13 cellular contexts compared by ENCODE assay signal in genomic region chr19:28393574-28394336, GRCh38.
DNase-seq lines count a peak whose midpoint lies in the region; ATAC-seq and FAIRE-seq lines count a peak whose summit lies in the region.
"Had no signal": no experiment of that assay in that cellular context is flagged by ENCODE, and none has a peak within 500 bp of the region (broad histone marks: within the 10 kb centered on the region; RNA-seq: fewer than 3 reads in every experiment).

No MANE protein-coding gene starts in this region.

- H3K4me3 Mint-ChIP-seq in activated naive CD8-positive, alpha-beta T cell: peak overlapping the region; percentile 65
- no peak overlapping the region for H3K4me3 Mint-ChIP-seq in activated naive CD8-positive, alpha-beta T cell treated with anti-CD3 and anti-CD28 coated beads for 36 hours
- no peak overlapping the region for H3K4me3 Mint-ChIP-seq in effector memory CD8-positive, alpha-beta T cell

- peak; percentile 71 for FAIRE-seq in urothelium cell line (lab: Jason Lieb, UNC)
- FAIRE-seq: H54 had no signal

- H3K4me1 Mint-ChIP-seq in activated naive CD8-positive, alpha-beta T cell (ENCODE audit: low read depth): peaks cover 25% of the 10 kb centered on the region
- no peaks in the 10 kb centered on the region for H3K4me1 Mint-ChIP-seq in activated naive CD8-positive, alpha-beta T cell treated with anti-CD3 and anti-CD28 coated beads for 36 hours
- peaks cover 0 to 3% of the 10 kb centered on the region in 2 donors for H3K4me1 Mint-ChIP-seq in effector memory CD8-positive, alpha-beta T cell (ENCODE audit: low read depth in 2 of 2)

- peak overlapping the region; percentile 64 for H3K27ac Mint-ChIP-seq in activated naive CD8-positive, alpha-beta T cell
- no peak overlapping the region for H3K27ac Mint-ChIP-seq in activated naive CD8-positive, alpha-beta T cell treated with anti-CD3 and anti-CD28 coated beads for 36 hours
- no peak overlapping the region for H3K27ac Mint-ChIP-seq in effector memory CD8-positive, alpha-beta T cell

- DNase-seq in activated naive CD8-positive, alpha-beta T cell treated with anti-CD3 and anti-CD28 coated beads for 36 hours: no peak
- DNase-seq in NCI-H82 (lab: John Stamatoyannopoulos, UW): peak; percentile 79
- peak; percentile 23 for DNase-seq in glomerular visceral epithelial cell (ENCODE audit: extremely low spot score)
- peak; percentile 35 for DNase-seq in urothelium cell line (ENCODE audit: low spot score)
- no peak for DNase-seq in effector memory CD8-positive, alpha-beta T cell
- DNase-seq in cerebellum (ENCODE audit: low spot score): no peak
- DNase-seq: activated CD4-positive, alpha-beta T cell treated with anti-CD3 and anti-CD28 coated beads for 48 hours; foreskin fibroblast; Kasumi-1; SIG-M5 had no signal

- H3K36me3 Mint-ChIP-seq in activated naive CD8-positive, alpha-beta T cell: peaks cover 3% of the 10 kb centered on the region
- no peaks in the 10 kb centered on the region for H3K36me3 Mint-ChIP-seq in activated naive CD8-positive, alpha-beta T cell treated with anti-CD3 and anti-CD28 coated beads for 36 hours
- no peaks in the 10 kb centered on the region for H3K36me3 Mint-ChIP-seq in effector memory CD8-positive, alpha-beta T cell (ENCODE audit: insufficient read depth)

- H3K9me3 Mint-ChIP-seq in activated naive CD8-positive, alpha-beta T cell (ENCODE audit: low read depth): no peaks in the 10 kb centered on the region
- H3K9me3 Mint-ChIP-seq in activated naive CD8-positive, alpha-beta T cell treated with anti-CD3 and anti-CD28 coated beads for 36 hours: no peaks in the 10 kb centered on the region
- H3K9me3 Mint-ChIP-seq in effector memory CD8-positive, alpha-beta T cell: no peaks in the 10 kb centered on the region

- H3K27me3 Mint-ChIP-seq in activated naive CD8-positive, alpha-beta T cell: no peaks in the 10 kb centered on the region
- H3K27me3 Mint-ChIP-seq in activated naive CD8-positive, alpha-beta T cell treated with anti-CD3 and anti-CD28 coated beads for 36 hours: no peaks in the 10 kb centered on the region
- H3K27me3 Mint-ChIP-seq in effector memory CD8-positive, alpha-beta T cell: no peaks in the 10 kb centered on the region

- ATAC-seq in effector memory CD8-positive, alpha-beta T cell (replicated peaks): no peak
- ATAC-seq in HG02642 (IDR thresholded peaks at IDR 0.05; ENCODE audit: poor library complexity, unreplicated experiment): no peak

Comparison
In these comparisons a context has a peak if more than half of its experiments do, and no peak if none do; other contexts are left out.
1. DNase-seq: peak in NCI-H82 (single experiment), glomerular visceral epithelial cell (single experiment) and urothelium cell line (single experiment); none in activated naive CD8-positive, alpha-beta T cell treated with anti-CD3 and anti-CD28 coated beads for 36 hours (single experiment), effector memory CD8-positive, alpha-beta T cell (0 of 3) and cerebellum (single experiment).